ENCODE assay signal across 1 cellular context in the genomic region with DNA sequence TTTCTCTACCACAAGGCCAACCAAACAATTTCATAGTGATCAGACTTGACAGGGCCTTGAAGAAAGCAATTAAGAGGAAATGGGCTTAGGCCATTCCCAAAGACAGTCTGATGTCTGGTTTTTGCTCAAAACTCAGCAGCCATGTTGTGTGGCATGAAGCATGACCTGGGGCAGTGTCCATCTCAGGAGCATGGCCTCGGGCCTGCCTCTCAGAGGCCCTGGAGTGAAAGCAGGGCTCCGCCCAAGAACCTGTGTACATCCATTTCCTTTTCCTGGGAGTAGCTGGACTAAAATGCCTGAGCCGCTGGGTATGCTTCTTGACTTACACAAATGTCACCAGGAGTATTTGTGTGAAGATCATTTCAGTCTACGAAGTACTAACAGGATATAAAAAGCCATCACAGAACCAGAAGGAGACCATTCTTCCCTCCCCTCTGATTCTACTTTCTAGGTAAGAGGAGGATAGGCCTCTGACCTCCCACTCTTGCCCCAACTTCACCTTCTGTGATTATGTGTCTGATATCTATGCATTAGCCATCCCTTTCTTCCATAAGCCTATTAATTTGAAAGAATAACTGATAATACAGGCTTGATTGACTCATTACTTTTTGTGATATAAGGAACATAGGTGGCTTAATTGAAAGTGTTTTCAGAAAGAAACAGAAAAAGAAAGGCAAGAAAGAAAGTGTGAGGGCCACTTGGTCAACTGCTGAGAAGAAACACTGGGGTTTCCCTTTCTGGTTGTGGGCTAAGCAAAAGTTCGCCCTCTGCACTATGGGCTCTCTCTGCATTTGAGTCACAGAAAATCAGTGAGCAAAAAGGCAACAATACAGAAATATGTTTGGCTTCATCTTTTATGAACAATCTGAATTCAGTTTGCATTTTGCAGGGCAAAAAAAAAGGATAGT.
TF ChIP-seq lines count a peak whose summit lies in the region.

No MANE protein-coding gene starts in this region.

TF ChIP-seq in GM12878, 131 proteins besides CTCF, POLR2A, EP300 and RAD21 (continued from another document and continues in another):
- TF ChIP-seq ZNF592 (IDR thresholded peaks at IDR 0.05) (no peak), MTA2 (IDR thresholded peaks at IDR 0.05; ENCODE audit: low read depth) (peak; percentile 70), IKZF2 (IDR thresholded peaks at IDR 0.05) (peak; percentile 34 to 42; a peak in 3 of 4 replicates), POLR2AphosphoS2 (IDR thresholded peaks at IDR 0.05; ENCODE audit: low read depth, low read length) (no peak), RCOR1 (conservative IDR thresholded peaks at IDR 0.05; ENCODE audit: low read depth, low read length) (no peak), CREM (IDR thresholded peaks at IDR 0.05; ENCODE audit: low read depth) (peak; percentile 70), CBFB (IDR thresholded peaks at IDR 0.05; ENCODE audit: low read depth) (0 out of 2 replicates have a peak, but pooled peaks have one; percentile 20), POLR2AphosphoS5 (IDR thresholded peaks at IDR 0.05; ENCODE audit: low read length) (no peak), ETV6 (conservative IDR thresholded peaks at IDR 0.05 in 1 of 2, IDR thresholded peaks at IDR 0.05 in 1 of 2; ENCODE audit: borderline replicate concordance in 1 of 2, low read depth in 1 of 2) (no peak; a peak in 1 of 4 replicates), GATAD2B (conservative IDR thresholded peaks at IDR 0.05; ENCODE audit: low read depth) (no peak), ZNF217 (IDR thresholded peaks at IDR 0.05) (peak; percentile 65; the same call in 1 of the 2 replicates), NR2C2 (IDR thresholded peaks at IDR 0.05; ENCODE audit: borderline replicate concordance, control insufficient read depth, insufficient read length, low read depth) (no peak), SUPT20H (IDR thresholded peaks at IDR 0.05; ENCODE audit: borderline replicate concordance, control insufficient read depth, low read depth, low read length) (no peak), NKRF (conservative IDR thresholded peaks at IDR 0.05) (no peak), BCL11A (IDR thresholded peaks at IDR 0.05; ENCODE audit: low read depth, low read length) (peak; percentile 80), CHD2 (IDR thresholded peaks at IDR 0.05; ENCODE audit: borderline replicate concordance, low read depth, low read length) (no peak), YY1 (IDR thresholded peaks at IDR 0.05; ENCODE audit: low read depth, low read length) (0 out of 2 replicates have a peak, but pooled peaks have one; percentile 21), MYC (IDR thresholded peaks at IDR 0.05; ENCODE audit: insufficient read depth, insufficient read length, insufficient replicate concordance, low read length, severe bottlenecking) (no peak), FOXK2 (IDR thresholded peaks at IDR 0.05) (no peak), PAX8 (IDR thresholded peaks at IDR 0.05) (no peak), MTA3 (IDR thresholded peaks at IDR 0.05; ENCODE audit: borderline replicate concordance, low read length) (peak; percentile 67; the same call in 1 of the 2 replicates), JUNB (IDR thresholded peaks at IDR 0.05) (peak; percentile 94), NRF1 (conservative IDR thresholded peaks at IDR 0.05; ENCODE audit: low read depth, low read length) (no peak), BMI1 (IDR thresholded peaks at IDR 0.05; ENCODE audit: borderline replicate concordance) (no peak), IRF3 (IDR thresholded peaks at IDR 0.05) (no peak), STAT1 (conservative IDR thresholded peaks at IDR 0.05) (no peak), IKZF1 (conservative IDR thresholded peaks at IDR 0.05) (no peak), NBN (IDR thresholded peaks at IDR 0.05) (no peak), ZNF24 (IDR thresholded peaks at IDR 0.05) (no peak; the same call in 1 of the 2 replicates), NFIC (IDR thresholded peaks at IDR 0.05; ENCODE audit: low read depth, low read length) (peak; percentile 90)
- TF ChIP-seq, protein P1, sequence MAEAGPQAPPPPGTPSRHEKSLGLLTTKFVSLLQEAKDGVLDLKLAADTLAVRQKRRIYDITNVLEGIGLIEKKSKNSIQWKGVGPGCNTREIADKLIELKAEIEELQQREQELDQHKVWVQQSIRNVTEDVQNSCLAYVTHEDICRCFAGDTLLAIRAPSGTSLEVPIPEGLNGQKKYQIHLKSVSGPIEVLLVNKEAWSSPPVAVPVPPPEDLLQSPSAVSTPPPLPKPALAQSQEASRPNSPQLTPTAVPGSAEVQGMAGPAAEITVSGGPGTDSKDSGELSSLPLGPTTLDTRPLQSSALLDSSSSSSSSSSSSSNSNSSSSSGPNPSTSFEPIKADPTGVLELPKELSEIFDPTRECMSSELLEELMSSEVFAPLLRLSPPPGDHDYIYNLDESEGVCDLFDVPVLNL (IDR thresholded peaks at IDR 0.05; ENCODE audit: low read depth, low read length) = no peak
- TF ChIP-seq, protein P2, sequence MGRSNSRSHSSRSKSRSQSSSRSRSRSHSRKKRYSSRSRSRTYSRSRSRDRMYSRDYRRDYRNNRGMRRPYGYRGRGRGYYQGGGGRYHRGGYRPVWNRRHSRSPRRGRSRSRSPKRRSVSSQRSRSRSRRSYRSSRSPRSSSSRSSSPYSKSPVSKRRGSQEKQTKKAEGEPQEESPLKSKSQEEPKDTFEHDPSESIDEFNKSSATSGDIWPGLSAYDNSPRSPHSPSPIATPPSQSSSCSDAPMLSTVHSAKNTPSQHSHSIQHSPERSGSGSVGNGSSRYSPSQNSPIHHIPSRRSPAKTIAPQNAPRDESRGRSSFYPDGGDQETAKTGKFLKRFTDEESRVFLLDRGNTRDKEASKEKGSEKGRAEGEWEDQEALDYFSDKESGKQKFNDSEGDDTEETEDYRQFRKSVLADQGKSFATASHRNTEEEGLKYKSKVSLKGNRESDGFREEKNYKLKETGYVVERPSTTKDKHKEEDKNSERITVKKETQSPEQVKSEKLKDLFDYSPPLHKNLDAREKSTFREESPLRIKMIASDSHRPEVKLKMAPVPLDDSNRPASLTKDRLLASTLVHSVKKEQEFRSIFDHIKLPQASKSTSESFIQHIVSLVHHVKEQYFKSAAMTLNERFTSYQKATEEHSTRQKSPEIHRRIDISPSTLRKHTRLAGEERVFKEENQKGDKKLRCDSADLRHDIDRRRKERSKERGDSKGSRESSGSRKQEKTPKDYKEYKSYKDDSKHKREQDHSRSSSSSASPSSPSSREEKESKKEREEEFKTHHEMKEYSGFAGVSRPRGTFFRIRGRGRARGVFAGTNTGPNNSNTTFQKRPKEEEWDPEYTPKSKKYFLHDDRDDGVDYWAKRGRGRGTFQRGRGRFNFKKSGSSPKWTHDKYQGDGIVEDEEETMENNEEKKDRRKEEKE (IDR thresholded peaks at IDR 0.05) = no peak
- TF ChIP-seq, protein P3, sequence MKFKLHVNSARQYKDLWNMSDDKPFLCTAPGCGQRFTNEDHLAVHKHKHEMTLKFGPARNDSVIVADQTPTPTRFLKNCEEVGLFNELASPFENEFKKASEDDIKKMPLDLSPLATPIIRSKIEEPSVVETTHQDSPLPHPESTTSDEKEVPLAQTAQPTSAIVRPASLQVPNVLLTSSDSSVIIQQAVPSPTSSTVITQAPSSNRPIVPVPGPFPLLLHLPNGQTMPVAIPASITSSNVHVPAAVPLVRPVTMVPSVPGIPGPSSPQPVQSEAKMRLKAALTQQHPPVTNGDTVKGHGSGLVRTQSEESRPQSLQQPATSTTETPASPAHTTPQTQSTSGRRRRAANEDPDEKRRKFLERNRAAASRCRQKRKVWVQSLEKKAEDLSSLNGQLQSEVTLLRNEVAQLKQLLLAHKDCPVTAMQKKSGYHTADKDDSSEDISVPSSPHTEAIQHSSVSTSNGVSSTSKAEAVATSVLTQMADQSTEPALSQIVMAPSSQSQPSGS (IDR thresholded peaks at IDR 0.05; ENCODE audit: low read length) = peak; percentile 55; the same call in 1 of the 2 replicates
- TF ChIP-seq, protein P4, sequence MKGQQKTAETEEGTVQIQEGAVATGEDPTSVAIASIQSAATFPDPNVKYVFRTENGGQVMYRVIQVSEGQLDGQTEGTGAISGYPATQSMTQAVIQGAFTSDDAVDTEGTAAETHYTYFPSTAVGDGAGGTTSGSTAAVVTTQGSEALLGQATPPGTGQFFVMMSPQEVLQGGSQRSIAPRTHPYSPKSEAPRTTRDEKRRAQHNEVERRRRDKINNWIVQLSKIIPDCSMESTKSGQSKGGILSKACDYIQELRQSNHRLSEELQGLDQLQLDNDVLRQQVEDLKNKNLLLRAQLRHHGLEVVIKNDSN (IDR thresholded peaks at IDR 0.05; ENCODE audit: borderline replicate concordance, extremely low read length, insufficient read depth, low read depth, low read length) = no peak
- TF ChIP-seq, protein P5, sequence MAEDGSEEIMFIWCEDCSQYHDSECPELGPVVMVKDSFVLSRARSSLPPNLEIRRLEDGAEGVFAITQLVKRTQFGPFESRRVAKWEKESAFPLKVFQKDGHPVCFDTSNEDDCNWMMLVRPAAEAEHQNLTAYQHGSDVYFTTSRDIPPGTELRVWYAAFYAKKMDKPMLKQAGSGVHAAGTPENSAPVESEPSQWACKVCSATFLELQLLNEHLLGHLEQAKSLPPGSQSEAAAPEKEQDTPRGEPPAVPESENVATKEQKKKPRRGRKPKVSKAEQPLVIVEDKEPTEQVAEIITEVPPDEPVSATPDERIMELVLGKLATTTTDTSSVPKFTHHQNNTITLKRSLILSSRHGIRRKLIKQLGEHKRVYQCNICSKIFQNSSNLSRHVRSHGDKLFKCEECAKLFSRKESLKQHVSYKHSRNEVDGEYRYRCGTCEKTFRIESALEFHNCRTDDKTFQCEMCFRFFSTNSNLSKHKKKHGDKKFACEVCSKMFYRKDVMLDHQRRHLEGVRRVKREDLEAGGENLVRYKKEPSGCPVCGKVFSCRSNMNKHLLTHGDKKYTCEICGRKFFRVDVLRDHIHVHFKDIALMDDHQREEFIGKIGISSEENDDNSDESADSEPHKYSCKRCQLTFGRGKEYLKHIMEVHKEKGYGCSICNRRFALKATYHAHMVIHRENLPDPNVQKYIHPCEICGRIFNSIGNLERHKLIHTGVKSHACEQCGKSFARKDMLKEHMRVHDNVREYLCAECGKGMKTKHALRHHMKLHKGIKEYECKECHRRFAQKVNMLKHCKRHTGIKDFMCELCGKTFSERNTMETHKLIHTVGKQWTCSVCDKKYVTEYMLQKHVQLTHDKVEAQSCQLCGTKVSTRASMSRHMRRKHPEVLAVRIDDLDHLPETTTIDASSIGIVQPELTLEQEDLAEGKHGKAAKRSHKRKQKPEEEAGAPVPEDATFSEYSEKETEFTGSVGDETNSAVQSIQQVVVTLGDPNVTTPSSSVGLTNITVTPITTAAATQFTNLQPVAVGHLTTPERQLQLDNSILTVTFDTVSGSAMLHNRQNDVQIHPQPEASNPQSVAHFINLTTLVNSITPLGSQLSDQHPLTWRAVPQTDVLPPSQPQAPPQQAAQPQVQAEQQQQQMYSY (CRISPR knock-in tag; IDR thresholded peaks at IDR 0.05) = no peak
